ENCODE assay signal across 18 cellular contexts in the genomic region with DNA sequence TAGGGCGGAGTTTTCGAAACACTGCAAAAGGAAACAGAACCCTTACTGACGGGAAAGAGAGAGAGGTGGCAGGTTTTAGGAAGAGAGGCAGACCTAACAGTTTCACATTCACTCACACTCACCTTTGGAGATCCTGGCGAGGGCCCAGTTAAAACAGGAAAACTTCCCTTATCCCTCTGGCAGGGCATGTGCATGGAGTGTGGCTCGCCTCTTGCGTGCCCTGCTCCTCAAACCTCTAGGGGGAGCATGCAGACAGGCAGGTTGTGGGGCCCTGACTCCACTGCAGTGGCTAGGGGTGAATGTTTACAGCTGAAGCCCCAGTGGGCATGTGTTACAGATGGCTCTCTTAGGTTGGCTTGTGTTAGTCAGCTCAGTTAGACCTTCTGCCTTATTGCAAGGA.
"Had no signal": no experiment of that assay in that cellular context is flagged by ENCODE, and none has a peak within 500 bp of the region (broad histone marks: within the 10 kb centered on the region; RNA-seq: fewer than 3 reads in every experiment).

No MANE protein-coding gene starts in this region.

- DNase-seq: activated CD4-positive, alpha-beta T cell treated with anti-CD3 and anti-CD28 coated beads, Interleukin-2, amount 10 ng/mL, durations not matched to agents 24 days and 14 days; activated CD8-positive, alpha-beta T cell treated with anti-CD3 and anti-CD28 coated beads for 36 hours; activated effector memory CD4-positive, alpha-beta T cell treated with Interleukin-2 at 50 U/mL for 16 hours; activated naive CD4-positive, alpha-beta T cell treated with anti-CD3 and anti-CD28 coated beads, Interleukin-2, amount 10 ng/mL, durations not matched to agents 7 days and 5 days; activated naive CD8-positive, alpha-beta T cell treated with anti-CD3 and anti-CD28 coated beads, Interleukin-2, amount 50 U/mL, for 24 hours; activated T-cell treated with anti-CD3 and anti-CD28 coated beads, Interleukin-2, amount 50 U/mL, for 4 hours; anterior cingulate cortex; caudate nucleus; effector memory CD8-positive, alpha-beta T cell; foreskin fibroblast; hippocampal formation; islet precursor cell; nephron progenitor cell; occipital lobe; posterior cingulate gyrus; sigmoid colon; stimulated activated CD4-positive, alpha-beta T cell treated with anti-CD3 and anti-CD28 coated beads, Interleukin-4, amount 100 ng/mL, for 4 hours; testis had no signal

- H3K36me3 ChIP-seq: sigmoid colon had no signal

- H3K9me3 ChIP-seq: sigmoid colon, testis had no signal

- H3K27me3 ChIP-seq: sigmoid colon, testis had no signal

- H3K4me1 ChIP-seq: sigmoid colon, testis had no signal

- H3K4me3 ChIP-seq: sigmoid colon, testis had no signal

- H3K27ac ChIP-seq: sigmoid colon, testis had no signal
